ENCODE assay signal across 13 cellular contexts in the genomic region with DNA sequence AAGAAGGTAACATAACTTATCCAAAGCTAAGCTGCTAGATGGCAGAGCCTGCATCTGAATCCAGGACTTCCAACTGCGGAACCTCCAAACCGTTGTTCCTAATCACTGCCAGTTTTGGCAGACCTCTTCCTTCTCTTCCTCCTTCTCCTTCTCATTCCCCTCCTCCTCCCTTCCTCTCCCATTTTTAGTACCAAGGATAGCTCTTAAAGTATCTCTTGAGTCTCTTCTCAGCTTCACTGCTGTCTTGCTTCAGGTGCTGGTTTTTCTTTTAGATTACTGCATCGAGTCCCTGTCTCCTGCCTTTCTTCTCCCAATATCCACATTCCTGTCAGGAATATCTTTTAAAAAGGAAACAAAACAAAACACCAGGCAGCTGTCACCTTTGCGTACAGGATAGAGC.
"Had no signal": no experiment of that assay in that cellular context is flagged by ENCODE, and none has a peak within 500 bp of the region (broad histone marks: within the 10 kb centered on the region; RNA-seq: fewer than 3 reads in every experiment).

No MANE protein-coding gene starts in this region.

- DNase-seq: activated CD4-positive, alpha-beta T cell treated with anti-CD3 and anti-CD28 coated beads, Interleukin-2, amount 10 ng/mL, durations not matched to agents 7 days and 5 days; activated CD8-positive, alpha-beta memory T cell treated with anti-CD3 and anti-CD28 coated beads for 24 hours; activated naive CD4-positive, alpha-beta T cell treated with Interleukin-2 at 50 U/mL for 16 hours; natural killer cell; retina; stimulated activated CD4-positive, alpha-beta T cell treated with anti-CD3 and anti-CD28 coated beads, Interleukin-4, amount 100 ng/mL, for 1 hour; stimulated activated naive CD4-positive, alpha-beta T cell treated with Interleukin-2 at 50 U/mL for 16 hours; substantia nigra had no signal

- H3K27me3 Mint-ChIP-seq: activated CD4-positive, alpha-beta T cell treated with anti-CD3 and anti-CD28 coated beads, Interleukin-2, amount 10 ng/mL, durations not matched to agents 7 days and 5 days had no signal

- H3K27ac ChIP-seq: gastroesophageal sphincter, neutrophil, tibial nerve, vagina had no signal

- H3K36me3 ChIP-seq: gastroesophageal sphincter, neutrophil, tibial nerve, vagina had no signal

- H3K9me3 ChIP-seq: gastroesophageal sphincter, neutrophil, tibial nerve, vagina had no signal

- H3K4me3 Mint-ChIP-seq: activated CD4-positive, alpha-beta T cell treated with anti-CD3 and anti-CD28 coated beads, Interleukin-2, amount 10 ng/mL, durations not matched to agents 7 days and 5 days; activated T-helper 1 cell treated with anti-CD3 and anti-CD28 coated beads, Interleukin-12 subunit alpha, Interleukin-12 subunit beta, Interleukin-2, Interleukin-4 antibody, amounts not matched to agents 30 ng/mL and 10 ng/mL and 1 ng/mL, durations not matched to agents 14 hours and 24 hours and 36 hours; natural killer cell had no signal

- H3K27ac Mint-ChIP-seq: activated CD4-positive, alpha-beta T cell treated with anti-CD3 and anti-CD28 coated beads, Interleukin-2, amount 10 ng/mL, durations not matched to agents 7 days and 5 days; activated T-helper 1 cell treated with anti-CD3 and anti-CD28 coated beads, Interleukin-12 subunit alpha, Interleukin-12 subunit beta, Interleukin-2, Interleukin-4 antibody, amounts not matched to agents 30 ng/mL and 10 ng/mL and 1 ng/mL, durations not matched to agents 14 hours and 24 hours and 36 hours had no signal

- H3K9me3 Mint-ChIP-seq: activated CD4-positive, alpha-beta T cell treated with anti-CD3 and anti-CD28 coated beads, Interleukin-2, amount 10 ng/mL, durations not matched to agents 7 days and 5 days; activated T-helper 1 cell treated with anti-CD3 and anti-CD28 coated beads, Interleukin-12 subunit alpha, Interleukin-12 subunit beta, Interleukin-2, Interleukin-4 antibody, amounts not matched to agents 30 ng/mL and 10 ng/mL and 1 ng/mL, durations not matched to agents 14 hours and 24 hours and 36 hours; natural killer cell had no signal

- H3K4me3 ChIP-seq: gastroesophageal sphincter, tibial nerve, vagina had no signal

- H3K27me3 ChIP-seq: gastroesophageal sphincter, neutrophil, tibial nerve, vagina had no signal

- H3K36me3 Mint-ChIP-seq: natural killer cell had no signal

- ATAC-seq: gastroesophageal sphincter had no signal
